ENCODE assay signal across 8 cellular contexts in genomic region chr11:62840712-62841360, GRCh38. TPM values are rescaled to one million over a fixed set of nuclear protein-coding genes. Genes with fewer than 3 reads are reported as not detected.
A peak's percentile ranks its signal among the peaks of the same experiment; 100 is the strongest.
DNase-seq lines count a peak whose midpoint lies in the region; FAIRE-seq and TF ChIP-seq lines count a peak whose summit lies in the region.
"Not testable (repeated sequence)": the region's sequence is repeated elsewhere in the genome, so short reads cannot be mapped to it uniquely, and the experiment has no call there.

No MANE protein-coding gene starts in this region.

- not testable (repeated sequence) for H3K36me3 ChIP-seq in ectodermal cell (ENCODE audit: control insufficient read depth, insufficient read depth, low read length); urinary bladder (ENCODE audit: insufficient read depth)

- TF ChIP-seq CTCF in GM12865 (IDR thresholded peaks at IDR 0.05; ENCODE audit: insufficient read depth, low read depth, low read length, missing control alignments); LNCaP clone FGC (IDR thresholded peaks at IDR 0.05; ENCODE audit: control insufficient read depth, extremely low read depth, insufficient read depth): not testable (repeated sequence)

- not testable (repeated sequence) for H3K27me3 ChIP-seq in ectodermal cell (ENCODE audit: control insufficient read depth, insufficient read depth, low read length, poor library complexity, severe bottlenecking)

- DNase-seq in GM12865 (ENCODE audit: low read depth) (peak; percentile 91), RCC 7860 (ENCODE audit: low spot score) (peak; percentile 90), left kidney (ENCODE audit: low read depth, low spot score) (peak; percentile 87)
- DNase-seq in LNCaP clone FGC (ENCODE audit: low read depth), result not testable (repeated sequence)
- DNase-seq in activated CD8-positive, alpha-beta memory T cell treated with anti-CD3 and anti-CD28 coated beads, Interleukin-2, amount 50 U/mL, for 48 hours, result peak; percentile 91

- 4% methylated on average over 41 of the region's 41 CpGs for WGBS in ectodermal cell, 2 experiments
- 1% methylated on average over 41 of the region's 41 CpGs for WGBS in urinary bladder

- H3K27ac ChIP-seq in ectodermal cell (ENCODE audit: insufficient read depth, low read depth, low read length, poor library complexity, severe bottlenecking) (peak overlapping the region; percentile 96), skin epidermis (peak overlapping the region; percentile 82 to 100 (median 98)), urinary bladder (ENCODE audit: low read depth) (peak overlapping the region; percentile 96)

- not testable (repeated sequence) for H3K9me3 ChIP-seq in ectodermal cell (ENCODE audit: control insufficient read depth, low read length)

- peaks cover 12% of the 10 kb centered on the region for H3K4me1 ChIP-seq in ectodermal cell (ENCODE audit: control insufficient read depth, insufficient read depth, low read length)
- not testable (repeated sequence) for H3K4me1 ChIP-seq in urinary bladder (ENCODE audit: insufficient read depth)

- FAIRE-seq in RCC 7860 (lab: Jason Lieb, UNC), result not testable (repeated sequence)

- H3K4me3 ChIP-seq in GM12865 (ENCODE audit: low read depth, low read length) (peak overlapping the region; percentile 84), LNCaP clone FGC (ENCODE audit: low read depth, low read length) (peak overlapping the region; percentile 92), ectodermal cell (ENCODE audit: insufficient read depth, low read depth, low read length) (peak overlapping the region; percentile 85), skin epidermis (peak overlapping the region; percentile 61 to 96 (median 82)), urinary bladder (ENCODE audit: low read depth, low read length) (peak overlapping the region; percentile 25)

RNA-seq across cellular contexts. Expression of gene WDR74, which starts 1.4 kb away (rescaled TPM):
- polyA plus RNA-seq in ectodermal cell (2013, experiment 1 of 4), result 68.2 TPM
- polyA plus RNA-seq in ectodermal cell (2013, experiment 2 of 4), result 59.2 TPM
- 198 TPM for polyA plus RNA-seq in ectodermal cell (2013, experiment 3 of 4)
- 116 TPM for polyA plus RNA-seq in ectodermal cell (2013, experiment 4 of 4)
- 31.1 TPM for total RNA-seq in urinary bladder
- 47.1 TPM for polyA plus RNA-seq in urinary bladder

RNA-seq across cellular contexts. Expression of gene TEX54, which starts 8.2 kb away (rescaled TPM):
- polyA plus RNA-seq in ectodermal cell (2013, experiment 1 of 4), result not detected
- not detected for polyA plus RNA-seq in ectodermal cell (2013, experiment 2 of 4)
- polyA plus RNA-seq in ectodermal cell (2013, experiment 3 of 4), result not detected
- not detected for polyA plus RNA-seq in ectodermal cell (2013, experiment 4 of 4)
- total RNA-seq in urinary bladder, result not detected
- polyA plus RNA-seq in urinary bladder, result not detected

RNA-seq across cellular contexts. Expression of gene STX5, which starts 9.0 kb away (rescaled TPM):
- polyA plus RNA-seq in ectodermal cell (2013, experiment 1 of 4), result 46.6 TPM
- 47.9 TPM for polyA plus RNA-seq in ectodermal cell (2013, experiment 2 of 4)
- 37.6 TPM for polyA plus RNA-seq in ectodermal cell (2013, experiment 3 of 4)
- 43.4 TPM for polyA plus RNA-seq in ectodermal cell (2013, experiment 4 of 4)
- 30.0 TPM for total RNA-seq in urinary bladder
- polyA plus RNA-seq in urinary bladder, result 32.0 TPM

RNA-seq across cellular contexts. Expression of gene NXF1, which starts 35.6 kb away (rescaled TPM):
- 77.1 TPM for polyA plus RNA-seq in ectodermal cell (2013, experiment 1 of 4)
- polyA plus RNA-seq in ectodermal cell (2013, experiment 2 of 4), result 93.5 TPM
- 67.9 TPM for polyA plus RNA-seq in ectodermal cell (2013, experiment 3 of 4)
- polyA plus RNA-seq in ectodermal cell (2013, experiment 4 of 4), result 74.0 TPM
- total RNA-seq in urinary bladder, result 32.4 TPM
- 103 TPM for polyA plus RNA-seq in urinary bladder

RNA-seq across cellular contexts. Expression of gene SLC3A2, which starts 39.9 kb away (rescaled TPM):
- 174 TPM for polyA plus RNA-seq in ectodermal cell (2013, experiment 1 of 4)
- 183 TPM for polyA plus RNA-seq in ectodermal cell (2013, experiment 2 of 4)
- 116 TPM for polyA plus RNA-seq in ectodermal cell (2013, experiment 3 of 4)
- 130 TPM for polyA plus RNA-seq in ectodermal cell (2013, experiment 4 of 4)
- total RNA-seq in urinary bladder, result 45.0 TPM
- 126 TPM for polyA plus RNA-seq in urinary bladder

Comparison
In these comparisons a context has a peak if more than half of its experiments do, and no peak if none do; other contexts are left out.
1. H3K4me3 ChIP-seq: peak in every context shown above with its lines; median percentile 92 in LNCaP clone FGC; 85 in ectodermal cell; 84 in GM12865; 82 in skin epidermis; 25 in urinary bladder.